In genomic region chr9:130042406-130042930, GRCh38 we compare ENCODE assay signal across 8 cellular contexts. TPM values are rescaled to one million over a fixed set of nuclear protein-coding genes. Genes with fewer than 3 reads are reported as not detected.
DNase-seq lines count a peak whose midpoint lies in the region; ATAC-seq and TF ChIP-seq lines count a peak whose summit lies in the region.

No MANE protein-coding gene starts in this region.

- H3K79me1 ChIP-seq in trophoblast cell (ENCODE audit: low read length): peaks cover 8% of the 10 kb centered on the region

- no peaks in the 10 kb centered on the region for H3K9me3 ChIP-seq in HUES64 (ENCODE audit: insufficient read depth, low read depth, low read length)
- H3K9me3 ChIP-seq in cardiac muscle cell (ENCODE audit: low read depth): no peaks in the 10 kb centered on the region
- H3K9me3 ChIP-seq in trophoblast cell (ENCODE audit: insufficient read depth, low read depth, low read length): peaks cover 2% of the 10 kb centered on the region

- H3K4me3 ChIP-seq in HUES64 (ENCODE audit: low read length) (peak overlapping the region; percentile 92), cardiac muscle cell (peak overlapping the region; percentile 85), trophoblast cell (ENCODE audit: low read depth, low read length) (peak overlapping the region; percentile 91)

- H3K79me2 ChIP-seq in trophoblast cell (ENCODE audit: control insufficient read depth, insufficient read depth, low read length, poor library complexity): peaks cover 10% of the 10 kb centered on the region

- ATAC-seq in HG03139 (IDR thresholded peaks at IDR 0.05; ENCODE audit: unreplicated experiment): no peak

- H2AFZ ChIP-seq in trophoblast cell (ENCODE audit: insufficient read depth, low read length, poor library complexity): peak overlapping the region; percentile 66

- H3K27ac ChIP-seq in HUES64 (ENCODE audit: low read depth, low read length) (peak overlapping the region; percentile 81; the same call in 1 of the 2 replicates), cardiac muscle cell (peak overlapping the region; percentile 90), trophoblast cell (ENCODE audit: low read depth, low read length) (peak overlapping the region; percentile 71)

- no peak overlapping the region for H2BK12ac ChIP-seq in trophoblast cell (ENCODE audit: low read length)

- H3K14ac ChIP-seq in trophoblast cell (ENCODE audit: low read length): peak overlapping the region; percentile 84

- H3K4me2 ChIP-seq in trophoblast cell (ENCODE audit: low read length): peak overlapping the region; percentile 84

- H3K18ac ChIP-seq in trophoblast cell (ENCODE audit: low read length): peak overlapping the region; percentile 91

- DNase-seq in D341Med (ENCODE audit: low spot score) (peak; percentile 73), cardiac muscle cell (ENCODE audit: low read depth in 1 of 2, low spot score in 1 of 2) (peak; percentile 20 to 56), trophoblast cell (peak in 1 of 2 donors; percentile 44), HT-29 (ENCODE audit: low spot score) (no peak), GM19238 (ENCODE audit: insufficient read length, low spot score) (no peak)
- peak; percentile 46 for DNase-seq in activated naive CD4-positive, alpha-beta T cell treated with anti-CD3 and anti-CD28 coated beads, Interleukin-2, amount 50 U/mL, for 16 hours

- no peaks in the 10 kb centered on the region for H3K36me3 ChIP-seq in HUES64 (ENCODE audit: insufficient read depth, low read length)
- H3K36me3 ChIP-seq in cardiac muscle cell: no peaks in the 10 kb centered on the region
- H3K36me3 ChIP-seq in trophoblast cell (ENCODE audit: control insufficient read depth in 1 of 2, insufficient read depth in 2 of 2, low read length in 2 of 2): no peaks in the 10 kb centered on the region

- H2AK5ac ChIP-seq in trophoblast cell (ENCODE audit: low read length): peak overlapping the region; percentile 13

- H2BK120ac ChIP-seq in trophoblast cell (ENCODE audit: insufficient read depth, low read length, poor library complexity): peak overlapping the region; percentile 35

- H4K8ac ChIP-seq in trophoblast cell (ENCODE audit: low read depth, low read length): peak overlapping the region; percentile 26

- H4K12ac ChIP-seq in trophoblast cell (ENCODE audit: low read depth, low read length): peak overlapping the region; percentile 83

- under 1% methylated on average over 76 of the region's 76 CpGs for WGBS in HUES64
- WGBS in trophoblast cell (ENCODE audit: extremely low coverage, insufficient coverage, insufficient read length): no CpG with 5 or more reads among the region's 76 CpGs

- H3K27me3 ChIP-seq in HUES64 (ENCODE audit: insufficient read depth, low read length) (peaks cover 14% of the 10 kb centered on the region), cardiac muscle cell (no peaks in the 10 kb centered on the region), trophoblast cell (ENCODE audit: insufficient read depth, low read length) (no peaks in the 10 kb centered on the region)

- peak overlapping the region; percentile 57 for H3K4ac ChIP-seq in trophoblast cell (ENCODE audit: low read depth, low read length)

- H4K91ac ChIP-seq in trophoblast cell (ENCODE audit: low read depth, low read length): peak overlapping the region; percentile 75

- H2BK5ac ChIP-seq in trophoblast cell (ENCODE audit: low read depth, low read length, poor library complexity): peak overlapping the region; percentile 13

- H3K9ac ChIP-seq in HUES64 (ENCODE audit: low read depth, low read length): peak overlapping the region; percentile 78
- peak overlapping the region; percentile 81 for H3K9ac ChIP-seq in trophoblast cell (ENCODE audit: low read length)

- H3K4me1 ChIP-seq in HUES64 (ENCODE audit: insufficient read depth, low read length) (peaks cover 22% of the 10 kb centered on the region; the same call in 1 of the 2 replicates), cardiac muscle cell (ENCODE audit: low read depth) (peaks cover 10% of the 10 kb centered on the region), trophoblast cell (ENCODE audit: control insufficient read depth in 1 of 2, insufficient read depth in 2 of 2, low read length in 2 of 2) (peaks cover 2 to 6% of the 10 kb centered on the region in 2 experiments)

- TF ChIP-seq CTCF in cardiac muscle cell (IDR thresholded peaks at IDR 0.05; ENCODE audit: low read depth, low read length): no peak

- H3K23ac ChIP-seq in trophoblast cell (ENCODE audit: low read length): no peak overlapping the region

RNA-seq across cellular contexts. Expression of gene FNBP1, which starts 0.5 kb away (rescaled TPM):
- 20.3 TPM for polyA plus RNA-seq in HUES64 (2013, experiment 1 of 2)
- polyA plus RNA-seq in HUES64 (2013, experiment 2 of 2): 23.6 TPM
- total RNA-seq in cardiac muscle cell: 24.2 and 37.9 TPM in 2 replicates
- 20.5 and 23.6 TPM in 2 replicates for polyA plus RNA-seq in cardiac muscle cell
- 42.7 and 44.8 TPM in 2 replicates for polyA plus RNA-seq in trophoblast cell (2013)
- 2.4 and 3.1 TPM in 2 replicates for total RNA-seq in HT-29 (2014; rRNA removed; shearing (Covaris generic))

RNA-seq across cellular contexts. Expression of gene GPR107, which starts 11.2 kb away (rescaled TPM):
- 21.8 TPM for polyA plus RNA-seq in HUES64 (2013, experiment 1 of 2)
- 23.6 TPM for polyA plus RNA-seq in HUES64 (2013, experiment 2 of 2)
- 19.7 and 23.9 TPM in 2 replicates for total RNA-seq in cardiac muscle cell
- 12.3 and 15.0 TPM in 2 replicates for polyA plus RNA-seq in cardiac muscle cell
- 32.0 and 32.1 TPM in 2 replicates for polyA plus RNA-seq in trophoblast cell (2013)
- 12.0 and 13.8 TPM in 2 replicates for total RNA-seq in HT-29 (2014; rRNA removed; shearing (Covaris generic))

Comparison
In these comparisons a context has a peak if more than half of its experiments do, and no peak if none do; other contexts are left out.
1. DNase-seq: peak in D341Med (single experiment), activated naive CD4-positive, alpha-beta T cell treated with anti-CD3 and anti-CD28 coated beads, Interleukin-2, amount 50 U/mL, for 16 hours (single experiment) and cardiac muscle cell (2 of 2); none in HT-29 (single experiment) and GM19238 (single experiment).
2. Peak in every context shown above with its lines, with median percentiles within 50 percentile points of each other: H3K27ac ChIP-seq and H3K4me3 ChIP-seq.